ENCODE assay signal across 1 cellular context in the genomic region with DNA sequence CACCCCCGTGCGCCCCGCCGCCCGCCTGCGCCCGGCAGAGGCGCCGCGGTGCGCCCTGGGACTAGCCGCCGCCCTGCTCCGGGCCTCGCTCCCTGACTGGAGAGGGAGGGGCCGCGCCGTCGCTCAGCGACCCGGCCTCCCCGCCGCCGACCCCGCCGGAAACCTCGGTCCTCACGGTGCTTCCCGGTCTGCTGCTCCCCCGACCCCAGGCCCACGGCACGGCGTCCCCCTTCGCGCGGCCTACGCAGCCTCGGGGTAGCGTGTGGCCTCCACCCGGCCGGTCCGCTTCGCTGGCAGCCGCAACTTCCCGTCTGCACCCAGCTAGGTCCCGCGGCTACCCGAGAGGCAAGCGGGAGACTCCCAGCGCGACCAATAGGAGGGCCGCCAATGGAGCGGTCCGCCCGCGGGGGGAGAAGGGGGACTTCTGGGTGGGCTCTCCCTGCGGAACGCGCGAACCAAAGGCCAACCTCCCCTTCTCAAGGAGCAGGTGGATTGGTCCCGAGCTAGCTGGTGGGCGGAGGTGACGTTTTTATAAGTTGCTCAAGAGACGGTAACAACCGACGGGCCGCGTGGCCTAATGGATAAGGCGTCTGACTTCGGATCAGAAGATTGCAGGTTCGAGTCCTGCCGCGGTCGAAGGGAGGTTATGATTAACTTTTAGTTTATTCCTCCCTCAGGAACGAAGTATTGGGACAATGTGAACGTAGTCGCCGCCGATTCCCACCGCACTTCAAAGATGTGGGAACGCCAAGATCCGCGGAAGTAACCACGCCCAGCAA.
TF ChIP-seq lines count a peak whose summit lies in the region.

A gene (minus strand): TSS at position 315 of the 779 bp plus-strand sequence. CDS start 1,070 bp downstream, outside the sequence.

TF ChIP-seq in HepG2, 621 proteins besides CTCF, POLR2A, EP300 and RAD21 (continued from another document and continues in another):
- TF ChIP-seq, protein P1, sequence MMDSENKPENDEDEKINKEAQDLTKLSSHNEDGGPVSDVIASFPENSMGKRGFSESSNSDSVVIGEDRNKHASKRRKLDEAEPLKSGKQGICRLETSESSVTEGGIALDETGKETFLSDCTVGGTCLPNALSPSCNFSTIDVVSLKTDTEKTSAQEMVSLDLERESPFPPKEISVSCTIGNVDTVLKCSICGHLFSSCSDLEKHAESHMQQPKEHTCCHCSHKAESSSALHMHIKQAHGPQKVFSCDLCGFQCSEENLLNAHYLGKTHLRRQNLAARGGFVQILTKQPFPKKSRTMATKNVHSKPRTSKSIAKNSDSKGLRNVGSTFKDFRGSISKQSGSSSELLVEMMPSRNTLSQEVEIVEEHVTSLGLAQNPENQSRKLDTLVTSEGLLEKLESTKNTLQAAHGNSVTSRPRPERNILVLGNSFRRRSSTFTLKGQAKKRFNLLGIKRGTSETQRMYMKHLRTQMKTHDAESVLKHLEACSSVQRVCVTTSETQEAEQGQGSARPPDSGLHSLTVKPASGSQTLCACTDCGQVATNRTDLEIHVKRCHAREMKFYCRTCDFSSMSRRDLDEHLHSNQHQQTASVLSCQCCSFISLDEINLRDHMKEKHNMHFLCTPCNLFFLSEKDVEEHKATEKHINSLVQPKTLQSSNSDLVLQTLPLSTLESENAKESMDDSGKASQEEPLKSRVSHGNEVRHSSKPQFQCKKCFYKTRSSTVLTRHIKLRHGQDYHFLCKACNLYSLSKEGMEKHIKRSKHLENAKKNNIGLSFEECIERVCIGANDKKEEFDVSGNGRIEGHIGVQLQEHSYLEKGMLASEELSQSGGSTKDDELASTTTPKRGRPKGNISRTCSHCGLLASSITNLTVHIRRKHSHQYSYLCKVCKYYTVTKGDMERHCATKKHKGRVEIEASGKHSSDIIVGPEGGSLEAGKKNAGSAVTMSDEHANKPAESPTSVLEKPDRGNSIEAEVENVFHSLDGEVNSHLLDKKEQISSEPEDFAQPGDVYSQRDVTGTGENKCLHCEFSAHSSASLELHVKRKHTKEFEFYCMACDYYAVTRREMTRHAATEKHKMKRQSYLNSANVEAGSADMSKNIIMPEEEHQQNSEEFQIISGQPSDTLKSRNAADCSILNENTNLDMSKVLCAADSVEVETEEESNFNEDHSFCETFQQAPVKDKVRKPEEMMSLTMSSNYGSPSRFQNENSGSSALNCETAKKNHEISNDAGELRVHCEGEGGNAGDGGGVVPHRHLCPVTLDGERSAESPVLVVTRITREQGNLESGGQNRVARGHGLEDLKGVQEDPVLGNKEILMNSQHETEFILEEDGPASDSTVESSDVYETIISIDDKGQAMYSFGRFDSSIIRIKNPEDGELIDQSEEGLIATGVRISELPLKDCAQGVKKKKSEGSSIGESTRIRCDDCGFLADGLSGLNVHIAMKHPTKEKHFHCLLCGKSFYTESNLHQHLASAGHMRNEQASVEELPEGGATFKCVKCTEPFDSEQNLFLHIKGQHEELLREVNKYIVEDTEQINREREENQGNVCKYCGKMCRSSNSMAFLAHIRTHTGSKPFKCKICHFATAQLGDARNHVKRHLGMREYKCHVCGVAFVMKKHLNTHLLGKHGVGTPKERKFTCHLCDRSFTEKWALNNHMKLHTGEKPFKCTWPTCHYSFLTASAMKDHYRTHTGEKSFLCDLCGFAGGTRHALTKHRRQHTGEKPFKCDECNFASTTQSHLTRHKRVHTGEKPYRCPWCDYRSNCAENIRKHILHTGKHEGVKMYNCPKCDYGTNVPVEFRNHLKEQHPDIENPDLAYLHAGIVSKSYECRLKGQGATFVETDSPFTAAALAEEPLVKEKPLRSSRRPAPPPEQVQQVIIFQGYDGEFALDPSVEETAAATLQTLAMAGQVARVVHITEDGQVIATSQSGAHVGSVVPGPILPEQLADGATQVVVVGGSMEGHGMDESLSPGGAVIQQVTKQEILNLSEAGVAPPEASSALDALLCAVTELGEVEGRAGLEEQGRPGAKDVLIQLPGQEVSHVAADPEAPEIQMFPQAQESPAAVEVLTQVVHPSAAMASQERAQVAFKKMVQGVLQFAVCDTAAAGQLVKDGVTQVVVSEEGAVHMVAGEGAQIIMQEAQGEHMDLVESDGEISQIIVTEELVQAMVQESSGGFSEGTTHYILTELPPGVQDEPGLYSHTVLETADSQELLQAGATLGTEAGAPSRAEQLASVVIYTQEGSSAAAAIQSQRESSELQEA (CRISPR knock-in tag; IDR thresholded peaks at IDR 0.05; ENCODE audit: not compliant biosample characterization): no peak
- TF ChIP-seq KDM2A (CRISPR knock-in tag; IDR thresholded peaks at IDR 0.05; ENCODE audit: borderline replicate concordance, low read depth) (peak; percentile 94), GATA4 (IDR thresholded peaks at IDR 0.05; ENCODE audit: borderline replicate concordance, low read depth) (peak; percentile 72; the same call in 1 of the 2 replicates), PTBP1 (IDR thresholded peaks at IDR 0.05; ENCODE audit: low read depth, low read length, poor library complexity, severe bottlenecking) (no peak), KAT8 (CRISPR knock-in tag; IDR thresholded peaks at IDR 0.05) (peak; percentile 84), MBD4 (IDR thresholded peaks at IDR 0.05; ENCODE audit: borderline replicate concordance, low read length) (no peak), ZFYVE20 (CRISPR knock-in tag; IDR thresholded peaks at IDR 0.05; ENCODE audit: borderline replicate concordance, low read depth) (no peak), SIX4 (CRISPR knock-in tag; IDR thresholded peaks at IDR 0.05) (peak; percentile 64; the same call in 1 of the 2 replicates), FOXO1 (CRISPR knock-in tag; IDR thresholded peaks at IDR 0.05) (peak; percentile 28), SP140L (CRISPR knock-in tag; IDR thresholded peaks at IDR 0.05; ENCODE audit: borderline replicate concordance) (0 out of 2 replicates have a peak, but pooled peaks have one; percentile 83), ATRX (CRISPR knock-in tag; IDR thresholded peaks at IDR 0.05; ENCODE audit: borderline replicate concordance) (no peak), NR2C2 (CRISPR knock-in tag; IDR thresholded peaks at IDR 0.05; ENCODE audit: borderline replicate concordance) (no peak), SMAD3 (CRISPR knock-in tag; IDR thresholded peaks at IDR 0.05) (peak; percentile 97), RELA (CRISPR knock-in tag; IDR thresholded peaks at IDR 0.05) (no peak), MAFG (CRISPR knock-in tag; IDR thresholded peaks at IDR 0.05) (no peak), YEATS2 (CRISPR knock-in tag; IDR thresholded peaks at IDR 0.05; ENCODE audit: borderline replicate concordance) (peak; percentile 84; the same call in 1 of the 2 replicates), NFYB (CRISPR knock-in tag; IDR thresholded peaks at IDR 0.05) (peak; percentile 92), SMYD3 (CRISPR knock-in tag; IDR thresholded peaks at IDR 0.05) (peak; percentile 48), ZNF850 (CRISPR knock-in tag; conservative IDR thresholded peaks at IDR 0.05) (no peak; the same call in 1 of the 2 replicates), U2AF2 (IDR thresholded peaks at IDR 0.05; ENCODE audit: low read depth, low read length) (0 out of 2 replicates have a peak, but pooled peaks have one; percentile 44), KMT2A (CRISPR knock-in tag; IDR thresholded peaks at IDR 0.05) (peak; percentile 48; the same call in 1 of the 2 replicates), CENPX (CRISPR knock-in tag; IDR thresholded peaks at IDR 0.05) (no peak), ZMYM4 (CRISPR knock-in tag; IDR thresholded peaks at IDR 0.05) (peak; percentile 91), ZNF549 (CRISPR knock-in tag; IDR thresholded peaks at IDR 0.05) (no peak), ZNF207 (IDR thresholded peaks at IDR 0.05; ENCODE audit: borderline replicate concordance) (no peak), ZMYM3 (CRISPR knock-in tag; IDR thresholded peaks at IDR 0.05) (peak; percentile 15; the same call in 1 of the 2 replicates), MXD4 (CRISPR knock-in tag; IDR thresholded peaks at IDR 0.05) (no peak; the same call in 1 of the 2 replicates), ATF7-NPFF (CRISPR knock-in tag; IDR thresholded peaks at IDR 0.05; ENCODE audit: low read depth) (peak; percentile 93), RARG (CRISPR knock-in tag; IDR thresholded peaks at IDR 0.05; ENCODE audit: low read depth) (no peak)
- TF ChIP-seq, protein P2, sequence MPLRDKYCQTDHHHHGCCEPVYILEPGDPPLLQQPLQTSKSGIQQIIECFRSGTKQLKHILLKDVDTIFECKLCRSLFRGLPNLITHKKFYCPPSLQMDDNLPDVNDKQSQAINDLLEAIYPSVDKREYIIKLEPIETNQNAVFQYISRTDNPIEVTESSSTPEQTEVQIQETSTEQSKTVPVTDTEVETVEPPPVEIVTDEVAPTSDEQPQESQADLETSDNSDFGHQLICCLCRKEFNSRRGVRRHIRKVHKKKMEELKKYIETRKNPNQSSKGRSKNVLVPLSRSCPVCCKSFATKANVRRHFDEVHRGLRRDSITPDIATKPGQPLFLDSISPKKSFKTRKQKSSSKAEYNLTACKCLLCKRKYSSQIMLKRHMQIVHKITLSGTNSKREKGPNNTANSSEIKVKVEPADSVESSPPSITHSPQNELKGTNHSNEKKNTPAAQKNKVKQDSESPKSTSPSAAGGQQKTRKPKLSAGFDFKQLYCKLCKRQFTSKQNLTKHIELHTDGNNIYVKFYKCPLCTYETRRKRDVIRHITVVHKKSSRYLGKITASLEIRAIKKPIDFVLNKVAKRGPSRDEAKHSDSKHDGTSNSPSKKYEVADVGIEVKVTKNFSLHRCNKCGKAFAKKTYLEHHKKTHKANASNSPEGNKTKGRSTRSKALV (CRISPR knock-in tag; IDR thresholded peaks at IDR 0.05): peak; percentile 95
- TF ChIP-seq, protein P3, sequence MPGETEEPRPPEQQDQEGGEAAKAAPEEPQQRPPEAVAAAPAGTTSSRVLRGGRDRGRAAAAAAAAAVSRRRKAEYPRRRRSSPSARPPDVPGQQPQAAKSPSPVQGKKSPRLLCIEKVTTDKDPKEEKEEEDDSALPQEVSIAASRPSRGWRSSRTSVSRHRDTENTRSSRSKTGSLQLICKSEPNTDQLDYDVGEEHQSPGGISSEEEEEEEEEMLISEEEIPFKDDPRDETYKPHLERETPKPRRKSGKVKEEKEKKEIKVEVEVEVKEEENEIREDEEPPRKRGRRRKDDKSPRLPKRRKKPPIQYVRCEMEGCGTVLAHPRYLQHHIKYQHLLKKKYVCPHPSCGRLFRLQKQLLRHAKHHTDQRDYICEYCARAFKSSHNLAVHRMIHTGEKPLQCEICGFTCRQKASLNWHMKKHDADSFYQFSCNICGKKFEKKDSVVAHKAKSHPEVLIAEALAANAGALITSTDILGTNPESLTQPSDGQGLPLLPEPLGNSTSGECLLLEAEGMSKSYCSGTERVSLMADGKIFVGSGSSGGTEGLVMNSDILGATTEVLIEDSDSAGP (CRISPR knock-in tag; IDR thresholded peaks at IDR 0.05; ENCODE audit: borderline replicate concordance): peak; percentile 79
- TF ChIP-seq, protein P4, sequence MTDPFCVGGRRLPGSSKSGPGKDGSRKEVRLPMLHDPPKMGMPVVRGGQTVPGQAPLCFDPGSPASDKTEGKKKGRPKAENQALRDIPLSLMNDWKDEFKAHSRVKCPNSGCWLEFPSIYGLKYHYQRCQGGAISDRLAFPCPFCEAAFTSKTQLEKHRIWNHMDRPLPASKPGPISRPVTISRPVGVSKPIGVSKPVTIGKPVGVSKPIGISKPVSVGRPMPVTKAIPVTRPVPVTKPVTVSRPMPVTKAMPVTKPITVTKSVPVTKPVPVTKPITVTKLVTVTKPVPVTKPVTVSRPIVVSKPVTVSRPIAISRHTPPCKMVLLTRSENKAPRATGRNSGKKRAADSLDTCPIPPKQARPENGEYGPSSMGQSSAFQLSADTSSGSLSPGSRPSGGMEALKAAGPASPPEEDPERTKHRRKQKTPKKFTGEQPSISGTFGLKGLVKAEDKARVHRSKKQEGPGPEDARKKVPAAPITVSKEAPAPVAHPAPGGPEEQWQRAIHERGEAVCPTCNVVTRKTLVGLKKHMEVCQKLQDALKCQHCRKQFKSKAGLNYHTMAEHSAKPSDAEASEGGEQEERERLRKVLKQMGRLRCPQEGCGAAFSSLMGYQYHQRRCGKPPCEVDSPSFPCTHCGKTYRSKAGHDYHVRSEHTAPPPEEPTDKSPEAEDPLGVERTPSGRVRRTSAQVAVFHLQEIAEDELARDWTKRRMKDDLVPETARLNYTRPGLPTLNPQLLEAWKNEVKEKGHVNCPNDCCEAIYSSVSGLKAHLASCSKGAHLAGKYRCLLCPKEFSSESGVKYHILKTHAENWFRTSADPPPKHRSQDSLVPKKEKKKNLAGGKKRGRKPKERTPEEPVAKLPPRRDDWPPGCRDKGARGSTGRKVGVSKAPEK (CRISPR knock-in tag; IDR thresholded peaks at IDR 0.05; ENCODE audit: borderline replicate concordance): 0 out of 2 replicates have a peak, but pooled peaks have one; percentile 19
- TF ChIP-seq, protein P5, sequence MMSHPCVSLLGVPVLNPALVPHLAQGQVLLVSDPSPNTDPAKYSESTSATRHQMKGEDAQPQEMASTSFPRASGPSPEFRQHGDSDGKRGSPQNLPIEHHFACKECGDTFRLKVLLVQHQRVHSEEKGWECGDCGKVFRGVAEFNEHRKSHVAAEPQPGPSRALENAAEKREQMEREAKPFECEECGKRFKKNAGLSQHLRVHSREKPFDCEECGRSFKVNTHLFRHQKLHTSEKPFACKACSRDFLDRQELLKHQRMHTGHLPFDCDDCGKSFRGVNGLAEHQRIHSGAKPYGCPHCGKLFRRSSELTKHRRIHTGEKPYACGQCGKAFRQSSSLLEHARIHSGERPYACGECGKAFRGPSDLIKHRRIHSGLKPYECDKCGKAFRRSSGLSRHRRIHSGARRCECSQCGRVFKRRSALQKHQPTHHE (CRISPR knock-in tag; IDR thresholded peaks at IDR 0.05; ENCODE audit: borderline replicate concordance): peak; percentile 93; the same call in 1 of the 2 replicates
- TF ChIP-seq, protein P6, sequence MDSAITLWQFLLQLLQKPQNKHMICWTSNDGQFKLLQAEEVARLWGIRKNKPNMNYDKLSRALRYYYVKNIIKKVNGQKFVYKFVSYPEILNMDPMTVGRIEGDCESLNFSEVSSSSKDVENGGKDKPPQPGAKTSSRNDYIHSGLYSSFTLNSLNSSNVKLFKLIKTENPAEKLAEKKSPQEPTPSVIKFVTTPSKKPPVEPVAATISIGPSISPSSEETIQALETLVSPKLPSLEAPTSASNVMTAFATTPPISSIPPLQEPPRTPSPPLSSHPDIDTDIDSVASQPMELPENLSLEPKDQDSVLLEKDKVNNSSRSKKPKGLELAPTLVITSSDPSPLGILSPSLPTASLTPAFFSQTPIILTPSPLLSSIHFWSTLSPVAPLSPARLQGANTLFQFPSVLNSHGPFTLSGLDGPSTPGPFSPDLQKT (CRISPR knock-in tag; IDR thresholded peaks at IDR 0.05; ENCODE audit: borderline replicate concordance): no peak
- TF ChIP-seq, protein P7, sequence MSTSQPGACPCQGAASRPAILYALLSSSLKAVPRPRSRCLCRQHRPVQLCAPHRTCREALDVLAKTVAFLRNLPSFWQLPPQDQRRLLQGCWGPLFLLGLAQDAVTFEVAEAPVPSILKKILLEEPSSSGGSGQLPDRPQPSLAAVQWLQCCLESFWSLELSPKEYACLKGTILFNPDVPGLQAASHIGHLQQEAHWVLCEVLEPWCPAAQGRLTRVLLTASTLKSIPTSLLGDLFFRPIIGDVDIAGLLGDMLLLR (CRISPR knock-in tag; IDR thresholded peaks at IDR 0.05): peak; percentile 25; the same call in 1 of the 2 replicates
